1 cellular context compared by ENCODE assay signal in the genomic region with DNA sequence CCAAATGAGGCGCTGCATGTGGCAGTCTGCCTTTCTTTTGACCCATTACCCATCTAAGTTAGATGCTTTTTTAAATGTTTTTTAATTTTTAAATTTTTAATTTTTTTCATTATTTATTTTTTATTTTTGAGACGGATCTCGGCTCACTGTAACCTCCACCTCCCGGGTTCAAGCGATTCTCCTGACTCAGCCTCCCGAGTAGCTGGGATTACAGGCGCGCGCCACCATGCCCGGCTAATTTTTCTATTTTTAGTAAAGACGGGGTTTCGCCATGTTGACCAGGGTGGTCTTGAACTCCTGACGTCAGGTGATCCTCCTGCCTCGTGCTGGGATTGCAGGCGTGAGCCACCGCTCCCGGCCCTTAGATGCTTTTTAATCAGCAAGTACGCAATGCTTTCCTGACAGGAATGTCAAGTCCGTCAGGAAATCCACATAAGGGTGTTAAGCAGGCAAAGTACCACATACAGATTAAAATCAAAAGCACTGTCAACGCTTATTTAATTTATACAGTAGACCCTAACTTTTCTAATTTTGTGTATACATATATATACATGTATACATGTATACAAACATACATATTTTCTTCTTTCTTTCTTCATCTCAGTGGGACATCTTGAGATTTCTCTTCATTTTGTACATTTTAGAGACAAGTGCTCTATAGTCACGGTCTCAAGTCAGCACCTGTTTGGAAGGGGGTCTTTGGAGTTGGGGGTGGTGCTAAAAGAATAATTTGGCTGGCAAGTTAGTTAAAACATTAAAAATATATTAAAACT.
TF ChIP-seq lines count a peak whose summit lies in the region.

No MANE protein-coding gene starts in this region.

TF ChIP-seq in A549, 52 proteins besides CTCF, POLR2A, EP300 and RAD21 (continued from another document):
- TF ChIP-seq SMC3 (IDR thresholded peaks at IDR 0.05): no peak
- TF ChIP-seq NR3C1 (IDR thresholded peaks at IDR 0.05): no peak
- TF ChIP-seq, protein P1, sequence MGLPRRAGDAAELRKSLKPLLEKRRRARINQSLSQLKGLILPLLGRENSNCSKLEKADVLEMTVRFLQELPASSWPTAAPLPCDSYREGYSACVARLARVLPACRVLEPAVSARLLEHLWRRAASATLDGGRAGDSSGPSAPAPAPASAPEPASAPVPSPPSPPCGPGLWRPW (IDR thresholded peaks at IDR 0.05): no peak
- TF ChIP-seq RNF2 (IDR thresholded peaks at IDR 0.05; ENCODE audit: borderline replicate concordance, low read depth): no peak
- no peak for TF ChIP-seq HOXB5 (CRISPR knock-in tag; IDR thresholded peaks at IDR 0.05)
- TF ChIP-seq PHF8 (IDR thresholded peaks at IDR 0.05; ENCODE audit: borderline replicate concordance, low read depth): no peak
